ENCODE assay signal across 25 cellular contexts in genomic region chr9:78463750-78464149, GRCh38.
"Had no signal": no experiment of that assay in that cellular context is flagged by ENCODE, and none has a peak within 500 bp of the region (broad histone marks: within the 10 kb centered on the region; RNA-seq: fewer than 3 reads in every experiment).

No MANE protein-coding gene starts in this region.

- DNase-seq: activated B cell treated with CpG ODN at 0.5 μM for 24 hours; activated CD4-positive, alpha-beta memory T cell treated with anti-CD3 and anti-CD28 coated beads for 36 hours; activated CD4-positive, alpha-beta T cell treated with anti-CD3 and anti-CD28 coated beads, Interleukin-2, amount 10 ng/mL, durations not matched to agents 24 days and 14 days; activated CD8-positive, alpha-beta memory T cell treated with anti-CD3 and anti-CD28 coated beads, Interleukin-2, amount 10 ng/mL, durations not matched to agents 7 days and 5 days; activated CD8-positive, alpha-beta memory T cell treated with anti-CD3 and anti-CD28 coated beads, Interleukin-2, amount 50 U/mL, for 4 hours; activated CD8-positive, alpha-beta T cell treated with anti-CD3 and anti-CD28 coated beads, Interleukin-2, amount 10 ng/mL, durations not matched to agents 7 days and 5 days; activated effector memory CD4-positive, alpha-beta T cell treated with anti-CD3 and anti-CD28 coated beads, Interleukin-2, amount 50 U/mL, for 16 hours; activated naive CD4-positive, alpha-beta T cell treated with anti-CD3 and anti-CD28 coated beads for 36 hours; activated naive CD8-positive, alpha-beta T cell treated with anti-CD3 and anti-CD28 coated beads for 36 hours; activated naive CD8-positive, alpha-beta T cell treated with anti-CD3 and anti-CD28 coated beads, Interleukin-2, amount 50 U/mL, for 24 hours; activated T-cell treated with anti-CD3 and anti-CD28 coated beads, Interleukin-2, amount 50 U/mL, for 1 hour; activated T-cell treated with anti-CD3 and anti-CD28 coated beads, Interleukin-2, amount 50 U/mL, for 48 hours; adrenal gland; amygdala; aorta; body of pancreas; central memory CD4-positive, alpha-beta T cell; dorsolateral prefrontal cortex; effector memory CD4-positive, alpha-beta T cell; endodermal cell; foreskin fibroblast; head of caudate nucleus; hippocampal formation; T1000; WERI-Rb-1 had no signal
